ENCODE assay signal across 1 cellular context in genomic region chr9:97220894-97221477, GRCh38.
TF ChIP-seq lines count a peak whose summit lies in the region.

No MANE protein-coding gene starts in this region.

TF ChIP-seq in HEK293, 187 proteins besides CTCF, POLR2A, EP300 and RAD21 (continued from another document):
- TF ChIP-seq ZBTB20 (tag by site-specific recombination; IDR thresholded peaks at IDR 0.05): no peak
- TF ChIP-seq REST (tag by site-specific recombination; IDR thresholded peaks at IDR 0.05): no peak
- TF ChIP-seq ZBTB10 (tag by site-specific recombination; IDR thresholded peaks at IDR 0.05): no peak
- TF ChIP-seq SP2 (tag by site-specific recombination; IDR thresholded peaks at IDR 0.05): no peak
